8 cellular contexts compared by ENCODE assay signal in the genomic region with DNA sequence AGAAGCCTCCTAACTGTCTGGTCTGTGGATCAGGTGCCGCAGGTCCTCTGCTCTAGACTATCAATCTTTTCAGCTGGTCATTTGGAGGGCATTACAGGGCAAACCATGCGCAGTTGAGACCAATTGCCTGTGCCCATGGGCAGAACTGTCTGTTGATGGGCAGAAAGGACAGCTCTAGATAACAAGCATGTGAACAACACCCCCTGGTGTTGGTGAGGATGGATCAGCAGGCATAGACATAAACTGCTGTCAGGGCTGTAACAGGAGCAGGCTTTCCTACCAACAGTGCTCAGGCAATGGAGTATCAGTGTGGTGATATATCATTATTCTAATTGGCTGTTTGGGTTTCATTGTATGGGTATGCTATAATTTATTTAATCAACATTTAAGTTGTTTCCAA.
DNase-seq lines count a peak whose midpoint lies in the region; ATAC-seq and TF ChIP-seq lines count a peak whose summit lies in the region.

No MANE protein-coding gene starts in this region.

- H3K27me3 ChIP-seq in prostate gland (replicated peaks; ENCODE audit: insufficient read depth) = no peaks in the 10 kb centered on the region

- intact Hi-C loops in prostate gland (cut with DNase I) = no loop called here

- no peaks in the 10 kb centered on the region for H3K4me1 ChIP-seq in prostate gland (replicated peaks)

- TF ChIP-seq CTCF in prostate gland (IDR thresholded peaks at IDR 0.05) = peak in 3 of 4 experiments; percentile 29 to 58 (median 39)

- DNase-seq in DMS 273 (lab: John Stamatoyannopoulos, UW; ENCODE audit: unreplicated experiment) (peak; percentile 66), GM19240 (ENCODE audit: insufficient read length, low spot score) (peak; percentile 43), LoVo (ENCODE audit: low spot score) (peak; percentile 18), fibroblast of the conjunctiva (ENCODE audit: low read depth) (peak; percentile 22), prostate gland (ENCODE audit: low spot score) (peak; percentile 43), DMS79 treated with DMSO at 0.1 percent for 48 hours (lab: John Stamatoyannopoulos, UW) (no peak), NCI-H226 (no peak)

- whole genome bisulfite sequencing in prostate gland = 88% methylated on average over 2 of the region's 2 CpGs

- peak; percentile 98 for ATAC-seq in SK-N-SH treated with all-trans-retinoic acid at 6 μM for 48 hours

- no peaks in the 10 kb centered on the region for H3K9me3 ChIP-seq in prostate gland

- H3K27ac ChIP-seq in prostate gland = no peak overlapping the region

- no peaks in the 10 kb centered on the region for H3K36me3 ChIP-seq in prostate gland

- no peak overlapping the region for H3K4me3 ChIP-seq in prostate gland

- no peak for TF ChIP-seq POLR2A in prostate gland (IDR thresholded peaks at IDR 0.05)

TF ChIP-seq in SK-N-SH treated with all-trans-retinoic acid at 6 μM for 48 hours, 23 proteins besides CTCF, POLR2A, EP300 and RAD21:
- TF ChIP-seq, protein P1, sequence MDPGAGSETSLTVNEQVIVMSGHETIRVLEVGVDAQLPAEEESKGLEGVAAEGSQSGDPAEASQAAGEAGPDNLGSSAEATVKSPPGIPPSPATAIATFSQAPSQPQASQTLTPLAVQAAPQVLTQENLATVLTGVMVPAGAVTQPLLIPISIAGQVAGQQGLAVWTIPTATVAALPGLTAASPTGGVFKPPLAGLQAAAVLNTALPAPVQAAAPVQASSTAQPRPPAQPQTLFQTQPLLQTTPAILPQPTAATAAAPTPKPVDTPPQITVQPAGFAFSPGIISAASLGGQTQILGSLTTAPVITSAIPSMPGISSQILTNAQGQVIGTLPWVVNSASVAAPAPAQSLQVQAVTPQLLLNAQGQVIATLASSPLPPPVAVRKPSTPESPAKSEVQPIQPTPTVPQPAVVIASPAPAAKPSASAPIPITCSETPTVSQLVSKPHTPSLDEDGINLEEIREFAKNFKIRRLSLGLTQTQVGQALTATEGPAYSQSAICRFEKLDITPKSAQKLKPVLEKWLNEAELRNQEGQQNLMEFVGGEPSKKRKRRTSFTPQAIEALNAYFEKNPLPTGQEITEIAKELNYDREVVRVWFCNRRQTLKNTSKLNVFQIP (CRISPR knock-in tag; IDR thresholded peaks at IDR 0.05; ENCODE audit: borderline replicate concordance, low read depth) = no peak
- TF ChIP-seq, protein P2, sequence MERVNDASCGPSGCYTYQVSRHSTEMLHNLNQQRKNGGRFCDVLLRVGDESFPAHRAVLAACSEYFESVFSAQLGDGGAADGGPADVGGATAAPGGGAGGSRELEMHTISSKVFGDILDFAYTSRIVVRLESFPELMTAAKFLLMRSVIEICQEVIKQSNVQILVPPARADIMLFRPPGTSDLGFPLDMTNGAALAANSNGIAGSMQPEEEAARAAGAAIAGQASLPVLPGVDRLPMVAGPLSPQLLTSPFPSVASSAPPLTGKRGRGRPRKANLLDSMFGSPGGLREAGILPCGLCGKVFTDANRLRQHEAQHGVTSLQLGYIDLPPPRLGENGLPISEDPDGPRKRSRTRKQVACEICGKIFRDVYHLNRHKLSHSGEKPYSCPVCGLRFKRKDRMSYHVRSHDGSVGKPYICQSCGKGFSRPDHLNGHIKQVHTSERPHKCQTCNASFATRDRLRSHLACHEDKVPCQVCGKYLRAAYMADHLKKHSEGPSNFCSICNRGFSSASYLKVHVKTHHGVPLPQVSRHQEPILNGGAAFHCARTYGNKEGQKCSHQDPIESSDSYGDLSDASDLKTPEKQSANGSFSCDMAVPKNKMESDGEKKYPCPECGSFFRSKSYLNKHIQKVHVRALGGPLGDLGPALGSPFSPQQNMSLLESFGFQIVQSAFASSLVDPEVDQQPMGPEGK (CRISPR knock-in tag; IDR thresholded peaks at IDR 0.05; ENCODE audit: borderline replicate concordance) = no peak
- TF ChIP-seq GLIS3 (CRISPR knock-in tag; IDR thresholded peaks at IDR 0.05) (no peak), PPARA (CRISPR knock-in tag; IDR thresholded peaks at IDR 0.05; ENCODE audit: borderline replicate concordance) (no peak), ZFP30 (CRISPR knock-in tag; IDR thresholded peaks at IDR 0.05) (no peak), CSDC2 (CRISPR knock-in tag; IDR thresholded peaks at IDR 0.05) (no peak), TCF4 (CRISPR knock-in tag; IDR thresholded peaks at IDR 0.05; ENCODE audit: borderline replicate concordance) (no peak), BACH2 (CRISPR knock-in tag; IDR thresholded peaks at IDR 0.05; ENCODE audit: borderline replicate concordance) (no peak), TOX (CRISPR knock-in tag; IDR thresholded peaks at IDR 0.05; ENCODE audit: borderline replicate concordance) (no peak), ZFP3 (CRISPR knock-in tag; IDR thresholded peaks at IDR 0.05) (no peak), RARB (CRISPR knock-in tag; IDR thresholded peaks at IDR 0.05) (no peak), ZNF70 (CRISPR knock-in tag; IDR thresholded peaks at IDR 0.05) (no peak), ISL1 (CRISPR knock-in tag; IDR thresholded peaks at IDR 0.05) (no peak), OSR1 (CRISPR knock-in tag; IDR thresholded peaks at IDR 0.05) (no peak)

Comparison
In these comparisons a context has a peak if more than half of its experiments do, and no peak if none do; other contexts are left out.
1. DNase-seq: peak in DMS 273 (single experiment), GM19240 (single experiment), LoVo (single experiment), fibroblast of the conjunctiva (single experiment) and prostate gland (single experiment); none in DMS79 treated with DMSO at 0.1 percent for 48 hours (single experiment) and NCI-H226 (single experiment).